In the genomic region with DNA sequence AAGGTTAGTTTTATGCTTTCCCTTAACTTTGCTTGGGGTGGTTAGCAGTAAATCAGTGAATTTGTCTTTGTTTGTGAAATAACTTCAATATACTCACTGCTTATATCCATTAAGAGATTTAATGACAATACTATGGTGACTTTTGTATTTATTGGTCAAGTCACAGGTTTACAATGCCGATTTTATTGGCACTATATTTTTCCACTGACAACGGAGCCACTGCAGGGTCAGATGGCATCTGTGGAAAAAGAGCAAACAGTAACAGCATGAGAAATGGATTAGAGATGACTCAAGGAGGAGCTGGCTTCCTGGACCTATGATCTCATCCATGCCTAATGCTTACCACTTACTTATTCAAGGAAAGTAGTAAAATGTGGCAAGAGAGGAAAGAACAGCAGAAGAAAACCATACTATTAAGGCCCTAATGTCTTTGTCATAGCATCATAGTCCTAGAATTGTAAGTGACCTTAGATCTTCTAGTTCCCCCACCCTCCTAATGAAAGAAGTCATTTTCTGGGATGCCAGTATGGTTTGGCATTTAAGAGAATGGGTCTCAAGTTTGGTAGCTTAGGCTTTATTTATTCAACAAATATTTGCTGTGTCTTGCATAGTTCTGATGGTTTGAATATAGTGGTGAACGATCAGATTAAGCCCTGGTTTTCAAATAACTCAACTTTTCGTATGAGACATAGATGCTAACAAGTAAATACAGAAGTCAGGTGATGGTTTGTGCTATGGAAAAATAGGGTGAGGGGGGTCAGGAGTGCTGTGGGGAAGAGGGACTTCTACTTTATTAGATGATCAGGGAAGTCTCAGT, we compare ENCODE assay signal across 10 cellular contexts. TPM values are rescaled to one million over a fixed set of nuclear protein-coding genes. Genes with fewer than 3 reads are reported as not detected.
A peak's percentile ranks its signal among the peaks of the same experiment; 100 is the strongest.
DNase-seq lines count a peak whose midpoint lies in the region; ATAC-seq, FAIRE-seq and TF ChIP-seq lines count a peak whose summit lies in the region.
"Had no signal": no experiment of that assay in that cellular context is flagged by ENCODE, and none has a peak within 500 bp of the region (broad histone marks: within the 10 kb centered on the region; RNA-seq: fewer than 3 reads in every experiment).

No MANE protein-coding gene starts in this region.

- H3K9me3 Mint-ChIP-seq in astrocyte (ENCODE audit: unreplicated experiment), result no peaks in the 10 kb centered on the region
- H3K9me3 Mint-ChIP-seq: effector memory CD8-positive, alpha-beta T cell had no signal

- WGBS in small intestine, 3 donors, result 62 to 68% (median 67%) methylated on average over 4 of the region's 4 CpGs

- H3K4me3 ChIP-seq in HFF-Myc (replicated peaks; ENCODE audit: low read depth, low read length) (no peak overlapping the region), astrocyte (ENCODE audit: insufficient read depth, low read depth, low read length) (no peak overlapping the region), small intestine (ENCODE audit: low read depth in 1 of 2, low read length in 2 of 2) (no peak overlapping the region)

- peaks cover 25% of the 10 kb centered on the region for H3K4me1 ChIP-seq in astrocyte (ENCODE audit: insufficient read depth, low read length)
- H3K4me1 ChIP-seq in small intestine (ENCODE audit: control insufficient read depth in 2 of 2, insufficient read depth in 1 of 2, low read depth in 1 of 2, low read length in 1 of 2), result no peaks in the 10 kb centered on the region

- peaks cover 29% of the 10 kb centered on the region for H3K4me1 Mint-ChIP-seq in astrocyte (ENCODE audit: low read depth, unreplicated experiment)

- DNase-seq in A172 (ENCODE audit: low spot score) (peak; percentile 98), HFF-Myc (ENCODE audit: extremely low read depth, low read depth) (peak; percentile 93), astrocyte (ENCODE audit: low read depth) (peak; percentile 96), kidney glomerular epithelial cell (lab: John Stamatoyannopoulos, UW) (peak; percentile 93), small intestine (no peak), CD1c-positive myeloid dendritic cell (ENCODE audit: extremely low spot score) (no peak), DMS153 (lab: John Stamatoyannopoulos, UW) (no peak)
- DNase-seq: effector memory CD8-positive, alpha-beta T cell; Karpas-422 had no signal

- FAIRE-seq in astrocyte (lab: Jason Lieb, UNC) (peak; percentile 82), small intestine (lab: Jason Lieb, UNC) (no peak)

- no peaks in the 10 kb centered on the region for H4K20me1 ChIP-seq in astrocyte (ENCODE audit: insufficient read depth, low read length)

- ATAC-seq in HG03139 (IDR thresholded peaks at IDR 0.05; ENCODE audit: unreplicated experiment), result no peak
- ATAC-seq: effector memory CD8-positive, alpha-beta T cell had no signal

- peak overlapping the region; percentile 31 for H3K9ac ChIP-seq in astrocyte (ENCODE audit: low read length)

- peak overlapping the region; percentile 88 for H3K27ac Mint-ChIP-seq in astrocyte (ENCODE audit: unreplicated experiment)
- H3K27ac Mint-ChIP-seq: effector memory CD8-positive, alpha-beta T cell had no signal

- H3K36me3 Mint-ChIP-seq in astrocyte (ENCODE audit: low read depth, unreplicated experiment), result peaks cover 2% of the 10 kb centered on the region

- H3K27ac ChIP-seq in astrocyte (ENCODE audit: low read depth, low read length), result peak overlapping the region; percentile 77
- H3K27ac ChIP-seq in small intestine (ENCODE audit: low read depth in 1 of 2, low read length in 1 of 2), result no peak overlapping the region

- H3K4me2 ChIP-seq in astrocyte (ENCODE audit: low read length), result peak overlapping the region; percentile 38

- H3K9me3 ChIP-seq in astrocyte (ENCODE audit: insufficient read depth, low read depth, low read length) (no peaks in the 10 kb centered on the region), small intestine (ENCODE audit: control insufficient read depth, low read depth) (no peaks in the 10 kb centered on the region)

- no peaks in the 10 kb centered on the region for H3K36me3 ChIP-seq in astrocyte (ENCODE audit: insufficient read depth, low read length)
- H3K36me3 ChIP-seq in small intestine (ENCODE audit: control insufficient read depth in 2 of 2, insufficient read depth in 2 of 2, low read length in 2 of 2), result no peaks in the 10 kb centered on the region

- no peak overlapping the region for H3K4me3 Mint-ChIP-seq in astrocyte (ENCODE audit: unreplicated experiment)
- H3K4me3 Mint-ChIP-seq: effector memory CD8-positive, alpha-beta T cell had no signal

- TF ChIP-seq CTCF in HFF-Myc (IDR thresholded peaks at IDR 0.05; ENCODE audit: low read depth, low read length, missing control alignments) (no peak), astrocyte (IDR thresholded peaks at IDR 0.05; ENCODE audit: insufficient read depth, low read depth, low read length) (no peak)

- no peaks in the 10 kb centered on the region for H3K79me2 ChIP-seq in astrocyte (ENCODE audit: insufficient read depth, low read length)

- H3K27me3 ChIP-seq in astrocyte (ENCODE audit: insufficient read depth, low read length) (no peaks in the 10 kb centered on the region), small intestine (ENCODE audit: control insufficient read depth in 2 of 2, insufficient read depth in 2 of 2, low read length in 2 of 2) (no peaks in the 10 kb centered on the region)

- peak overlapping the region; percentile 7 for H2AFZ ChIP-seq in astrocyte (ENCODE audit: low read depth, low read length)

- no peaks in the 10 kb centered on the region for H3K27me3 Mint-ChIP-seq in astrocyte (ENCODE audit: low read depth, unreplicated experiment)
- H3K27me3 Mint-ChIP-seq: effector memory CD8-positive, alpha-beta T cell had no signal

RNA-seq across cellular contexts. Expression of a gene that starts 18.5 kb away (rescaled TPM):
- 0.60 and 1.3 TPM in 2 replicates for total RNA-seq in A172 (2014; rRNA removed; shearing (Covaris generic))
- total RNA-seq in astrocyte, result 3.6 and 7.2 TPM in 2 replicates
- 1 to 10 TPM; 2.7 to 4.0 (median 3.6) TPM for polyA plus RNA-seq in small intestine

Comparison
In these comparisons a context has a peak if more than half of its experiments do, and no peak if none do; other contexts are left out.
1. DNase-seq: peak in A172 (single experiment), HFF-Myc (single experiment), astrocyte (single experiment) and kidney glomerular epithelial cell (single experiment); none in small intestine (single experiment), CD1c-positive myeloid dendritic cell (single experiment) and DMS153 (single experiment).